12 cellular contexts compared by ENCODE assay signal in the genomic region with DNA sequence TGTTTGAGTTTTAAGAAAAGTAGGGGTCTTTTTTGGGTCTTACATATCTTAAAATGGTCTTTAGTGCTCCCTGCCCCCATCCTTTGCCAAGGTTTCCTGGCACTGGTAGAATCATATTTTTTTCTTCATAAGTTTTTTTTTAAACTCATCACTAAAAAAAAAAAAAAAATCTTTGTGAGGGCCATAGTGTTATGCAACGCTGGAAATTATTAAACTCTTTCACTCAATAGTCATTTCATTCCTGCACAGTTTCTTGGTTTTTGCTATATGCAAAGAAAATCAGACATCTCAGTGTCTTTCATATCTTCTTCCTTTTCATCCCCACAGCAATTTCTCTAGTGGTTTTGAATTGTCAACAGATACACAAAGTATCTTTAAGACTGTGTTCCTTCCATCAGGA.
DNase-seq lines count a peak whose midpoint lies in the region; ATAC-seq and TF ChIP-seq lines count a peak whose summit lies in the region.
"Had no signal": no experiment of that assay in that cellular context is flagged by ENCODE, and none has a peak within 500 bp of the region (broad histone marks: within the 10 kb centered on the region; RNA-seq: fewer than 3 reads in every experiment).

No MANE protein-coding gene starts in this region.

- H3K4me2 ChIP-seq in OCI-LY3 (ENCODE audit: low read length) = peak overlapping the region; percentile 90

- no peak overlapping the region for H2AFZ ChIP-seq in OCI-LY3 (ENCODE audit: low read depth, low read length)

- DNase-seq in NCI-H524 (lab: John Stamatoyannopoulos, UW) (no peak), HCEC 1CT (no peak)
- DNase-seq in activated effector memory CD4-positive, alpha-beta T cell treated with Interleukin-2 at 50 U/mL for 16 hours = no peak
- no peak for DNase-seq in activated naive CD4-positive, alpha-beta T cell treated with anti-CD3 and anti-CD28 coated beads, Interleukin-2, amount 50 U/mL, for 16 hours
- DNase-seq: aorta, dermis blood vessel endothelial cell, NCI-H2171 treated with DMSO at 0.1 percent for 48 hours, right lobe of liver had no signal

- H3K36me3 ChIP-seq in OCI-LY3 (replicated peaks; ENCODE audit: low read depth, low read length) = peaks cover 30% of the 10 kb centered on the region
- H3K36me3 ChIP-seq: right lobe of liver had no signal

- ATAC-seq in GM18867 (IDR thresholded peaks at IDR 0.05; ENCODE audit: unreplicated experiment) (peak; percentile 37), GM21528 (IDR thresholded peaks at IDR 0.05; ENCODE audit: low FRiP score, unreplicated experiment) (peak; percentile 29), HG03064 (IDR thresholded peaks at IDR 0.05; ENCODE audit: low read depth, unreplicated experiment) (peak; percentile 39)
- ATAC-seq: right lobe of liver had no signal

- no peak for TF ChIP-seq CTCF in OCI-LY3 (IDR thresholded peaks at IDR 0.05; ENCODE audit: low read depth, low read length)

- no peaks in the 10 kb centered on the region for H3K27me3 ChIP-seq in OCI-LY3 (ENCODE audit: low read depth, low read length)
- H3K27me3 ChIP-seq: right lobe of liver had no signal

- peak overlapping the region; percentile 94 for H3K9ac ChIP-seq in OCI-LY3 (ENCODE audit: low read length)

- peak overlapping the region; percentile 63 for H3K4me3 ChIP-seq in OCI-LY3 (ENCODE audit: low read length)
- H3K4me3 ChIP-seq: right lobe of liver had no signal

- H3K4me1 ChIP-seq in OCI-LY3 (ENCODE audit: low read length) = peaks cover 78% of the 10 kb centered on the region
- H3K4me1 ChIP-seq: right lobe of liver had no signal

- no peaks in the 10 kb centered on the region for H4K20me1 ChIP-seq in OCI-LY3 (ENCODE audit: insufficient read depth, low read length)

- peak overlapping the region; percentile 92 for H3K27ac ChIP-seq in OCI-LY3 (ENCODE audit: low read length)
- H3K27ac ChIP-seq: right lobe of liver had no signal

- H3K9me3 ChIP-seq in OCI-LY3 (ENCODE audit: insufficient read depth, low read length) = no peaks in the 10 kb centered on the region
- H3K9me3 ChIP-seq: right lobe of liver had no signal

- H3K79me2 ChIP-seq in OCI-LY3 (ENCODE audit: low read length) = peaks cover 73% of the 10 kb centered on the region
